Comparison of ENCODE assay signal across 8 cellular contexts in the genomic region with DNA sequence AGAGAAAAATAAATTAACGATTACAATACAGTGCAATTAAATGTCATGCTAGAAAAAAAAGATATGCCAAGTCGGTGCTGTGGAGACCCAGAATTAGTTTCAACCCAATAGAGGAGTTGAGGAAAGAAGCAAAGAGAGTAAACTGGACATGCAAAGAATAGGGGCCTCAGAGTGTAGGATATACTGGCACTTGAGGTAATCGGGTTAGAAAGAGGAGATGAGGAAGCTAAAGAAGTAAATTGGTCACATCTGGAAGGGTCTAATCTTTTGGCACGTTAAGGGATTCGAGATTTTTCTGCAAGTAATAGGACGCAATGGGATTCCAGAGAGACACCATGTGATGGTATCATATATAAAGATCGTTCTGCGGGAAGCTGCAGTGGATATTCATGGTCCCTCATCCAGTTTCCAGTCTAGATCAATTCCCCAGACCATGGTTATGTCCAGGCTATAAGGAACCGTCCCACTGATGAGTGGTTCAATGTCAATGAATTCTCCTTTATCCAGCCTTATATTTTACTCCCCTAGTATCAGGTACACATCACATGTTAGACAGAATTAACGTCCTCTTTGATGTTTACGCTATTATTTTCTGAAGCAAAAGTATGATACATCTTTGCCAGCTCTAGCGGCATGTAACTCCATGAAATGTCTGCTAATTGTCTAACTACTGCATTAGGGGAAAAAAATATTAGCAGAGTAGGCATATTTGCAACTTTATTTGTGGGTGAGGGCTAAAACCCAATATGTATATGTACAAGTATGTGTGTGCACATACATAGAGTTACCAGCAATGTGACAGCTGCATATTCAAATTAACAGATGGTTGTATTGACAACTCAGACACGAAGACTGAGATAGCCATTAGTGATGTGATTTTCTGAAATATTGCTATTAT. TPM values are rescaled to one million over a fixed set of nuclear protein-coding genes. Genes with fewer than 3 reads are reported as not detected.
A peak's percentile ranks its signal among the peaks of the same experiment; 100 is the strongest.
DNase-seq lines count a peak whose midpoint lies in the region; ATAC-seq, FAIRE-seq and TF ChIP-seq lines count a peak whose summit lies in the region.

No MANE protein-coding gene starts in this region.

- H3K4me1 ChIP-seq in iPS DF 6.9 (ENCODE audit: control insufficient read depth, insufficient read depth, low read length) (0 out of 2 replicates have a peak, but pooled peaks cover 1% of the 10 kb centered on the region), smooth muscle cell (ENCODE audit: low read depth) (peaks cover 12% of the 10 kb centered on the region)

- H3K79me2 ChIP-seq in smooth muscle cell (ENCODE audit: low read depth) = peaks cover 13% of the 10 kb centered on the region

- peak overlapping the region; percentile 86 for H3K4me2 ChIP-seq in smooth muscle cell

- TF ChIP-seq CTCF in GM06990 (IDR thresholded peaks at IDR 0.05; ENCODE audit: insufficient read depth, low read length, poor library complexity, severe bottlenecking) = no peak
- no peak for TF ChIP-seq CTCF in smooth muscle cell (IDR thresholded peaks at IDR 0.05; ENCODE audit: borderline replicate concordance, insufficient read depth, poor library complexity, severe bottlenecking)

- no peaks in the 10 kb centered on the region for H3K36me3 Mint-ChIP-seq in activated T-helper 2 cell treated with anti-CD3 and anti-CD28 coated beads, Interferon-gamma antibody, Interleukin-2, Interleukin-4, amounts not matched to agents 10 μg/mL and 5 μg/mL and 100 μg/mL, durations not matched to agents 14 hours and 24 hours and 36 hours (ENCODE audit: low read depth)

- H2AFZ ChIP-seq in smooth muscle cell (ENCODE audit: low read depth) = peak overlapping the region; percentile 79

- H3K9me3 ChIP-seq in iPS DF 6.9 (ENCODE audit: control insufficient read depth, insufficient read depth, low read length) (no peaks in the 10 kb centered on the region), smooth muscle cell (replicated peaks; ENCODE audit: low read depth) (no peaks in the 10 kb centered on the region)

- H3K27me3 ChIP-seq in GM06990 (replicated peaks; ENCODE audit: control insufficient read depth, insufficient read depth, low read length) (no peaks in the 10 kb centered on the region), iPS DF 6.9 (ENCODE audit: control insufficient read depth, insufficient read depth, low read length) (no peaks in the 10 kb centered on the region), smooth muscle cell (ENCODE audit: low read depth) (no peaks in the 10 kb centered on the region)

- no peaks in the 10 kb centered on the region for H4K20me1 ChIP-seq in smooth muscle cell (ENCODE audit: low read depth)

- H3K4me1 Mint-ChIP-seq in activated T-helper 2 cell treated with anti-CD3 and anti-CD28 coated beads, Interferon-gamma antibody, Interleukin-2, Interleukin-4, amounts not matched to agents 10 μg/mL and 5 μg/mL and 100 μg/mL, durations not matched to agents 14 hours and 24 hours and 36 hours (ENCODE audit: low read depth) = peaks cover 29% of the 10 kb centered on the region

- peak overlapping the region; percentile 99 for H3K27ac Mint-ChIP-seq in activated T-helper 2 cell treated with anti-CD3 and anti-CD28 coated beads, Interferon-gamma antibody, Interleukin-2, Interleukin-4, amounts not matched to agents 10 μg/mL and 5 μg/mL and 100 μg/mL, durations not matched to agents 14 hours and 24 hours and 36 hours

- H3K4me3 ChIP-seq in GM06990 (replicated peaks; ENCODE audit: low read depth, low read length) (peak overlapping the region; percentile 91), iPS DF 6.9 (ENCODE audit: low read length) (peak overlapping the region; percentile 36; the same call in 1 of the 2 replicates), smooth muscle cell (peak overlapping the region; percentile 60)

- H3K4me3 Mint-ChIP-seq in activated T-helper 2 cell treated with anti-CD3 and anti-CD28 coated beads, Interferon-gamma antibody, Interleukin-2, Interleukin-4, amounts not matched to agents 10 μg/mL and 5 μg/mL and 100 μg/mL, durations not matched to agents 14 hours and 24 hours and 36 hours (ENCODE audit: low read depth) = peak overlapping the region; percentile 95

- H3K36me3 ChIP-seq in GM06990 (ENCODE audit: control insufficient read depth, insufficient read depth, low read length) = no peaks in the 10 kb centered on the region
- H3K36me3 ChIP-seq in iPS DF 6.9 (ENCODE audit: control insufficient read depth, insufficient read depth, low read length) = no peaks in the 10 kb centered on the region
- H3K36me3 ChIP-seq in smooth muscle cell (ENCODE audit: low read depth) = no peaks in the 10 kb centered on the region

- no peaks in the 10 kb centered on the region for H3F3A ChIP-seq in smooth muscle cell (ENCODE audit: low read depth)

- intact Hi-C loops in activated T-helper 2 cell treated with anti-CD3 and anti-CD28 coated beads, Interferon-gamma antibody, Interleukin-2, Interleukin-4, amounts not matched to agents 10 μg/mL and 5 μg/mL and 100 μg/mL, durations not matched to agents 14 hours and 24 hours and 36 hours (cut with micrococcal nuclease) = loop anchor here (10.0 kb wide), 1 partner anchor 1981 kb away; no protein-coding TSS in a partner anchor

- H3K27ac ChIP-seq in iPS DF 6.9 (ENCODE audit: low read length) (no peak overlapping the region), smooth muscle cell (ENCODE audit: low read depth) (peak overlapping the region; percentile 90)

- no peak for FAIRE-seq in HTR-8/SVneo (lab: Jason Lieb, UNC)

- WGBS in iPS DF 6.9 (ENCODE audit: insufficient coverage, insufficient read length) = no CpG with 5 or more reads among the region's 13 CpGs
- 85% methylated on average over 13 of the region's 13 CpGs for WGBS in smooth muscle cell (ENCODE audit: low lambda C conversion rate)

- no peaks in the 10 kb centered on the region for H3K9me3 Mint-ChIP-seq in activated T-helper 2 cell treated with anti-CD3 and anti-CD28 coated beads, Interferon-gamma antibody, Interleukin-2, Interleukin-4, amounts not matched to agents 10 μg/mL and 5 μg/mL and 100 μg/mL, durations not matched to agents 14 hours and 24 hours and 36 hours

- peak overlapping the region; percentile 93 for H3K9ac ChIP-seq in smooth muscle cell (ENCODE audit: low read depth)

- no peak for DNase-seq in GM06990 (ENCODE audit: extremely low read depth, insufficient read length)
- DNase-seq in activated T-helper 2 cell treated with anti-CD3 and anti-CD28 coated beads, Interferon-gamma antibody, Interleukin-2, Interleukin-4, amounts not matched to agents 10 μg/mL and 5 μg/mL and 100 μg/mL, durations not matched to agents 14 hours and 24 hours and 36 hours (ENCODE audit: low spot score) = no peak
- no peak for DNase-seq in iPS DF 6.9 (ENCODE audit: low read depth, low spot score)
- DNase-seq in smooth muscle cell (lab: John Stamatoyannopoulos, UW; ENCODE audit: unreplicated experiment) = no peak
- DNase-seq in T-helper 9 cell = no peak
- no peak for DNase-seq in HTR-8/SVneo (ENCODE audit: insufficient read length, low spot score)

- H3K27me3 Mint-ChIP-seq in activated T-helper 2 cell treated with anti-CD3 and anti-CD28 coated beads, Interferon-gamma antibody, Interleukin-2, Interleukin-4, amounts not matched to agents 10 μg/mL and 5 μg/mL and 100 μg/mL, durations not matched to agents 14 hours and 24 hours and 36 hours (ENCODE audit: low read depth) = peaks cover 8% of the 10 kb centered on the region

- ATAC-seq in HG03354 (IDR thresholded peaks at IDR 0.05; ENCODE audit: poor library complexity, severe bottlenecking, unreplicated experiment) = peak; percentile 6
- ATAC-seq in GM21515 (IDR thresholded peaks at IDR 0.05; ENCODE audit: unreplicated experiment) = no peak

RNA-seq across cellular contexts. Expression of a gene that starts 1.1 kb away (rescaled TPM):
- 6.6 and 8.3 TPM in 2 replicates for total RNA-seq in activated T-helper 2 cell treated with anti-CD3 and anti-CD28 coated beads, Interferon-gamma antibody, Interleukin-2, Interleukin-4, amounts not matched to agents 10 μg/mL and 5 μg/mL and 100 μg/mL, durations not matched to agents 14 hours and 24 hours and 36 hours
- total RNA-seq in smooth muscle cell = 14.5 and 18.8 TPM in 2 replicates
- polyA plus RNA-seq in smooth muscle cell = 4.2 and 4.4 TPM in 2 replicates

Comparison
In these comparisons a context has a peak if more than half of its experiments do, and no peak if none do; other contexts are left out.
1. H3K4me3 ChIP-seq: peak in every context shown above with its lines; median percentile 91 in GM06990; 60 in smooth muscle cell; 36 in iPS DF 6.9.